In genomic region chr12:110468212-110469048, GRCh38 we compare ENCODE assay signal across 8 cellular contexts. TPM values are rescaled to one million over a fixed set of nuclear protein-coding genes. Genes with fewer than 3 reads are reported as not detected.
A peak's percentile ranks its signal among the peaks of the same experiment; 100 is the strongest.
DNase-seq lines count a peak whose midpoint lies in the region; ATAC-seq, FAIRE-seq and TF ChIP-seq lines count a peak whose summit lies in the region.

Gene FAM216A, plus strand, starts transcription at chr12:110468845. Its CDS starts 31 bp downstream, at chr12:110468876.
Gene GPN3, minus strand, starts transcription at chr12:110468257. Its CDS starts 54 bp downstream, at chr12:110468203.

- peaks cover 0 to 3% of the 10 kb centered on the region in 2 donors for H3K4me1 ChIP-seq in small intestine (ENCODE audit: control insufficient read depth in 2 of 2, insufficient read depth in 1 of 2, low read depth in 1 of 2, low read length in 1 of 2)

- H3K27me3 ChIP-seq in bronchial epithelial cell (ENCODE audit: control insufficient read depth, insufficient read depth, low read length) (no peaks in the 10 kb centered on the region), small intestine (ENCODE audit: control insufficient read depth in 2 of 2, insufficient read depth in 2 of 2, low read length in 2 of 2) (no peaks in the 10 kb centered on the region)

- no peaks in the 10 kb centered on the region for H3K9me3 ChIP-seq in small intestine (ENCODE audit: control insufficient read depth, low read depth)

- ATAC-seq in GM18907 (IDR thresholded peaks at IDR 0.05; ENCODE audit: unreplicated experiment), result peak; percentile 83
- peak; percentile 83 for ATAC-seq in HG03159 (IDR thresholded peaks at IDR 0.05; ENCODE audit: unreplicated experiment)

- DNase-seq in AG04449 (ENCODE audit: low read depth, low spot score), result peak; percentile 86
- DNase-seq in NCI-H2227 treated with DMSO at 0.1 percent for 48 hours (lab: John Stamatoyannopoulos, UW), result peak; percentile 100
- peak; percentile 97 for DNase-seq in bronchial epithelial cell (ENCODE audit: low read depth)
- DNase-seq in iPS-NIHi11 (ENCODE audit: low spot score), result peak; percentile 93
- peak; percentile 98 for DNase-seq in small intestine

- POLR2A ChIA-PET in AG04449 (lab: Yijun Ruan, JAX), result interaction anchor here (0.7 to 2.4 kb wide), 10 partner anchors 11 to 37 kb away, joined by 3 to 15 read pairs (median 4); partner anchors contain the start of genes ARPC3, RAD9B and VPS29

- H3K36me3 ChIP-seq in bronchial epithelial cell (ENCODE audit: control insufficient read depth, insufficient read depth, low read length) (peaks cover 2% of the 10 kb centered on the region), small intestine (ENCODE audit: control insufficient read depth in 2 of 2, insufficient read depth in 2 of 2, low read length in 2 of 2) (peaks cover 0 to 2% of the 10 kb centered on the region in 2 donors)

- peak within 1 kb of the TSS; percentile 49 to 93 for H3K27ac ChIP-seq in small intestine (ENCODE audit: low read depth in 1 of 2, low read length in 1 of 2)

- H3K4me3 ChIP-seq in AG04449 (ENCODE audit: low read depth, low read length) (peak within 1 kb of the TSS; percentile 86), WI38 (ENCODE audit: low read depth, low read length) (peak within 1 kb of the TSS; percentile 68), bronchial epithelial cell (ENCODE audit: low read depth, low read length) (peak within 1 kb of the TSS; percentile 74), small intestine (ENCODE audit: low read depth in 1 of 2, low read length in 2 of 2) (peak within 1 kb of the TSS; percentile 50 to 70)

- CTCF ChIA-PET in AG04449 (lab: Yijun Ruan, JAX), result interaction anchor here (0.6 to 12.0 kb wide), 27 partner anchors 9 to 419 kb away, joined by 3 to 179 read pairs (median 7); partner anchors contain the start of genes ARPC3 and TCTN1

- WGBS in small intestine, 3 donors, result 0 to 1% (median 0%) methylated on average over 77 to 79 of the region's 79 CpGs

- no peak for TF ChIP-seq CTCF in AG04449 (IDR thresholded peaks at IDR 0.05; ENCODE audit: insufficient read depth, low read length, missing control alignments)
- no peak for TF ChIP-seq CTCF in WI38 (IDR thresholded peaks at IDR 0.05; ENCODE audit: low read depth, low read length)
- TF ChIP-seq CTCF in bronchial epithelial cell (IDR thresholded peaks at IDR 0.05; ENCODE audit: insufficient read depth, low read length, severe bottlenecking), result no peak

- FAIRE-seq in bronchial epithelial cell (lab: Jason Lieb, UNC) (peak; percentile 7), small intestine (lab: Jason Lieb, UNC) (no peak)

RNA-seq across cellular contexts. Expression of gene FAM216A, which starts in this region (rescaled TPM):
- 1.9 and 3.9 TPM in 2 replicates for total RNA-seq in bronchial epithelial cell
- 1 to 10 TPM in 2 of 3 donors, under 1 TPM in 1; 0.45 to 4.2 (median 1.1) TPM for polyA plus RNA-seq in small intestine

RNA-seq across cellular contexts. Expression of gene GPN3, which starts in this region (rescaled TPM):
- 16.6 and 19.7 TPM in 2 replicates for total RNA-seq in bronchial epithelial cell
- polyA plus RNA-seq in small intestine, result 10 to 100 TPM in 1 of 3 donors, 1 to 10 TPM in 2; 5.4 to 20.9 (median 8.6) TPM

Comparison
In these comparisons a context has a peak if more than half of its experiments do, and no peak if none do; other contexts are left out.
1. Peak in every context shown above with its lines: DNase-seq, ATAC-seq, H3K4me3 ChIP-seq and H3K27ac ChIP-seq.